19 cellular contexts compared by ENCODE assay signal in the genomic region with DNA sequence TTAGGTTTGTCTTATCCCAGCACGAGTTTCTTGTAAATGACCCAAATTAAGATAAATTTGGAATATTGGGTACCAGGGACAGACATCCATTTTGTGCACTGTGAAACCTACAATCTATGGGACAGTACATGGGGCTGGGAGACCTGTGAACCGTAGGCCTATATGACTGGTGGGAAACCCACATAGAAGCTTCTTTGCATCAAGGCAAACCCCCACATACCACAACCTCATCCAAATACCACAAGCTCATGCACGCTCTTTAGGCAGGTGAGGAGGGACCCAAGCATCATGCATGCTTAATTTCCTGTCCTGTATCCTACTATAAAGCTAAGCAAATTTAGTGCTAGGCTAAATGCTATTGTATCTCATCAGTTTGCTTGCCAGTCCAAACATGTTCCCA. TPM values are rescaled to one million over a fixed set of nuclear protein-coding genes. Genes with fewer than 3 reads are reported as not detected.
A peak's percentile ranks its signal among the peaks of the same experiment; 100 is the strongest.
DNase-seq lines count a peak whose midpoint lies in the region; ATAC-seq, FAIRE-seq and TF ChIP-seq lines count a peak whose summit lies in the region.
"Had no signal": no experiment of that assay in that cellular context is flagged by ENCODE, and none has a peak within 500 bp of the region (broad histone marks: within the 10 kb centered on the region; RNA-seq: fewer than 3 reads in every experiment).

No MANE protein-coding gene starts in this region.

- H3K27me3 Mint-ChIP-seq in memory B cell = peaks cover 9% of the 10 kb centered on the region

- FAIRE-seq in GM12892 (lab: Jason Lieb, UNC) = peak; percentile 92
- FAIRE-seq: frontal cortex, G401.6, K562 had no signal

- no peak overlapping the region for H3K4me3 ChIP-seq in right cardiac atrium (ENCODE audit: low read length)
- H3K4me3 ChIP-seq: K562, tibial artery had no signal

- TF ChIP-seq POLR2A in GM12892 (IDR thresholded peaks at IDR 0.05; ENCODE audit: low read depth, low read length) = no peak

- H3K27ac Mint-ChIP-seq in memory B cell = no peak overlapping the region

- H3K36me3 Mint-ChIP-seq in memory B cell = peaks cover 3% of the 10 kb centered on the region

- H3K4me3 Mint-ChIP-seq in memory B cell = no peak overlapping the region

- ATAC-seq in GM19452 (IDR thresholded peaks at IDR 0.05; ENCODE audit: unreplicated experiment) (peak; percentile 46), HG03103 (IDR thresholded peaks at IDR 0.05; ENCODE audit: low read depth, unreplicated experiment) (peak; percentile 60), memory B cell (ENCODE audit: low read depth) (peak; percentile 14), right cardiac atrium (no peak)
- ATAC-seq: K562 had no signal

- no peak overlapping the region for H3K27ac ChIP-seq in right cardiac atrium (ENCODE audit: low read length)
- H3K27ac ChIP-seq: tibial artery had no signal

- intact Hi-C loops in right cardiac atrium (cut with DNase I) = no loop called here

- no peaks in the 10 kb centered on the region for H3K9me3 ChIP-seq in right cardiac atrium (ENCODE audit: control insufficient read depth, low read length)
- H3K9me3 ChIP-seq: tibial artery had no signal

- H3K4me1 ChIP-seq in right cardiac atrium (ENCODE audit: control insufficient read depth, insufficient read depth, low read length) = no peaks in the 10 kb centered on the region
- H3K4me1 ChIP-seq: tibial artery had no signal

- H3K9me3 Mint-ChIP-seq in memory B cell = peaks cover 4% of the 10 kb centered on the region

- H3K27me3 ChIP-seq in right cardiac atrium (ENCODE audit: control insufficient read depth, insufficient read depth) = no peaks in the 10 kb centered on the region
- H3K27me3 ChIP-seq: tibial artery had no signal

- WGBS in right cardiac atrium = 86% methylated on average over 3 of the region's 3 CpGs

- DNase-seq in GM12892 (ENCODE audit: insufficient read length) (no peak), memory B cell (ENCODE audit: low spot score in 2 of 2) (no peak), KG1 (lab: John Stamatoyannopoulos, UW) (no peak), right cardiac atrium (no peak), NCI-H82 (lab: John Stamatoyannopoulos, UW) (no peak), NCI-H2107 (lab: John Stamatoyannopoulos, UW) (no peak)
- DNase-seq: activated CD4-positive, CD25-positive, alpha-beta regulatory T cell treated with anti-CD3 and anti-CD28 coated beads, Interleukin-2, amount 50 U/mL, for 72 hours; amniotic stem cell; COR-L47; NCI-H1092 treated with DMSO at 0.1 percent for 48 hours; SHP77 treated with DMSO at 0.1 percent for 48 hours; tibial artery had no signal

- H3K4me1 Mint-ChIP-seq in memory B cell = no peaks in the 10 kb centered on the region

RNA-seq across cellular contexts. Expression of gene NIPAL1, which starts 47.8 kb away (rescaled TPM):
- 1.0 TPM for polyA plus RNA-seq in GM12892 (2012; ENCODE audit: missing spikeins)
- total RNA-seq in right cardiac atrium = under 1 TPM; 0.23 to 0.92 (median 0.48) TPM
- 0.20 TPM for polyA plus RNA-seq in right cardiac atrium

RNA-seq across cellular contexts. Expression of gene CNGA1, which starts 47.9 kb away (rescaled TPM):
- polyA plus RNA-seq in GM12892 (2012; ENCODE audit: missing spikeins) = 0.15 TPM
- total RNA-seq in right cardiac atrium = under 1 TPM in 1 of 4 donors, not detected in 3; 0.42 TPM
- 0.48 TPM for polyA plus RNA-seq in right cardiac atrium
- total RNA-seq: chondrocyte; T-helper 2 cell treated with Interferon-gamma antibody and Interleukin-4, amounts not matched to agents 100 ng/mL and 5 ng/mL, for 36 hours had no signal

Comparison
In these comparisons a context has a peak if more than half of its experiments do, and no peak if none do; other contexts are left out.
1. ATAC-seq: peak in GM19452 (single experiment), HG03103 (single experiment) and memory B cell (single experiment); none in right cardiac atrium (0 of 2).